In genomic region chr17:36135465-36135864, GRCh38 we compare ENCODE assay signal across 26 cellular contexts. TPM values are rescaled to one million over a fixed set of nuclear protein-coding genes. Genes with fewer than 3 reads are reported as not detected.
"Had no signal": no experiment of that assay in that cellular context is flagged by ENCODE, and none has a peak within 500 bp of the region (broad histone marks: within the 10 kb centered on the region; RNA-seq: fewer than 3 reads in every experiment).

No MANE protein-coding gene starts in this region.

- H3K27me3 ChIP-seq: neural progenitor cell, upper lobe of left lung had no signal

- H3K36me3 ChIP-seq: heart right ventricle, lower lobe of right lung, neural progenitor cell, sigmoid colon, upper lobe of left lung had no signal

- ATAC-seq: activated T-cell treated with anti-CD3 and anti-CD28 coated beads, Interleukin-2, amount 50 U/mL, for 72 hours; heart right ventricle; left lobe of liver; lower lobe of right lung; naive thymus-derived CD8-positive, alpha-beta T cell; stimulated activated naive CD8-positive, alpha-beta T cell treated with anti-CD3 and anti-CD28 coated beads, Interleukin-15, Interleukin-2, amounts not matched to agents 100 U/mL and 50 U/mL, for 24 hours had no signal

- H3K4me3 ChIP-seq: heart right ventricle, lower lobe of right lung, neural progenitor cell, sigmoid colon, smooth muscle cell, upper lobe of left lung had no signal

- H3K27ac ChIP-seq: heart right ventricle, lower lobe of right lung, neural progenitor cell, sigmoid colon, upper lobe of left lung had no signal

- H3K9ac ChIP-seq: neural progenitor cell had no signal

- H3K9me3 ChIP-seq: heart right ventricle, lower lobe of right lung, sigmoid colon, upper lobe of left lung had no signal

- DNase-seq: activated CD4-positive, alpha-beta memory T cell treated with anti-CD3 and anti-CD28 coated beads for 36 hours; activated CD4-positive, alpha-beta T cell treated with anti-CD3 and anti-CD28 coated beads for 48 hours; activated effector memory CD4-positive, alpha-beta T cell treated with anti-CD3 and anti-CD28 coated beads, Interleukin-2, amount 50 U/mL, for 16 hours; activated naive CD4-positive, alpha-beta T cell treated with anti-CD3 and anti-CD28 coated beads, Interleukin-2, amount 10 ng/mL, durations not matched to agents 7 days and 5 days; activated T-cell treated with anti-CD3 and anti-CD28 coated beads, Interleukin-2, amount 50 U/mL, for 72 hours; cerebellar nuclear complex; cortex of kidney; erythroblast; foreskin fibroblast; heart right ventricle; kidney; lower lobe of right lung; mesendoderm; naive thymus-derived CD8-positive, alpha-beta T cell; retina; sigmoid colon; stimulated activated CD4-positive, alpha-beta T cell treated with anti-CD3 and anti-CD28 coated beads, Interleukin-15, amount 100 ng/mL, for 24 hours; stimulated activated CD8-positive, alpha-beta memory T cell treated with anti-CD3 and anti-CD28 coated beads, Interleukin-4, amount 100 ng/mL, for 48 hours; stimulated activated naive CD8-positive, alpha-beta T cell treated with anti-CD3 and anti-CD28 coated beads, Interleukin-15, Interleukin-2, amounts not matched to agents 100 U/mL and 50 U/mL, for 24 hours; T-helper 1 cell; upper lobe of left lung had no signal

- H3K4me1 ChIP-seq: lower lobe of right lung, sigmoid colon, upper lobe of left lung had no signal

RNA-seq across cellular contexts. Expression of gene CCL4, which starts 31.8 kb away (rescaled TPM):
- total RNA-seq: fibroblast of lung, progenitor cell of endocrine pancreas had no signal

RNA-seq across cellular contexts. Expression of gene TBC1D3B, which starts 41.0 kb away (rescaled TPM):
- total RNA-seq: smooth muscle cell had no signal

RNA-seq across cellular contexts. Expression of gene CCL3, which starts 45.5 kb away (rescaled TPM):
- total RNA-seq: fibroblast of lung, progenitor cell of endocrine pancreas had no signal
